ENCODE assay signal across 28 cellular contexts in genomic region chr16:57644383-57645014, GRCh38. TPM values are rescaled to one million over a fixed set of nuclear protein-coding genes. Genes with fewer than 3 reads are reported as not detected.
DNase-seq lines count a peak whose midpoint lies in the region; ATAC-seq, FAIRE-seq and TF ChIP-seq lines count a peak whose summit lies in the region.
"Had no signal": no experiment of that assay in that cellular context is flagged by ENCODE, and none has a peak within 500 bp of the region (broad histone marks: within the 10 kb centered on the region; RNA-seq: fewer than 3 reads in every experiment).

No MANE protein-coding gene starts in this region.

- FAIRE-seq in HTR-8/SVneo (lab: Jason Lieb, UNC) = peak; percentile 99
- FAIRE-seq: G401.6, GM19239 had no signal

- no peak for DNase-seq in DND-41
- no peak for DNase-seq in HTR-8/SVneo (ENCODE audit: insufficient read length, low spot score)
- no peak for DNase-seq in WTC11 (ENCODE audit: low spot score)
- no peak for DNase-seq in ecto neural progenitor cell (ENCODE audit: low spot score)
- no peak for DNase-seq in BE2C
- DNase-seq: CD4-positive, alpha-beta memory T cell; NCI-H1092; NCI-H1436; NCI-H1930; NCI-H345; NCI-H524; NCI-H774; NK-92 treated with Interleukin-12 subunit alpha and Interleukin-12 subunit beta, amount 100 ng/mL, for 24 hours; T-cell had no signal

- CTCF ChIA-PET in WTC11 (lab: Charles Lee) = interaction anchor here (0.5 to 3.4 kb wide), 5 partner anchors 16 to 453 kb away, joined by 3 to 10 read pairs (median 4); partner anchors contain the start of genes ADGRG1 and ADGRG3

- H3K9me3 ChIP-seq in DND-41 (ENCODE audit: insufficient read depth, low read length, severe bottlenecking) = no peaks in the 10 kb centered on the region
- H3K9me3 ChIP-seq in neural cell (ENCODE audit: low read length) = no peaks in the 10 kb centered on the region
- H3K9me3 ChIP-seq in BE2C = no peaks in the 10 kb centered on the region

- H2AFZ ChIP-seq in DND-41 (ENCODE audit: low read depth, low read length) (no peak overlapping the region), neural cell (ENCODE audit: low read depth, low read length) (no peak overlapping the region)

- H3K4me3 ChIP-seq in DND-41 (ENCODE audit: low read depth in 1 of 2, low read length in 2 of 2) = no peak overlapping the region; a peak in 1 of 4 replicates
- peak overlapping the region; percentile 7 for H3K4me3 ChIP-seq in neural cell (ENCODE audit: low read length)
- no peak overlapping the region for H3K4me3 ChIP-seq in BE2C (ENCODE audit: low read depth, low read length)

- H3K79me2 ChIP-seq in DND-41 (ENCODE audit: insufficient read depth, low read length) (no peaks in the 10 kb centered on the region), neural cell (replicated peaks; ENCODE audit: insufficient read depth, low read length) (peaks cover 85% of the 10 kb centered on the region)

- no peaks in the 10 kb centered on the region for H3K36me3 Mint-ChIP-seq in WTC11
- H3K36me3 Mint-ChIP-seq: CD4-positive, alpha-beta memory T cell; IgD-negative memory B cell; T-cell had no signal

- TF ChIP-seq CTCF in DND-41 (IDR thresholded peaks at IDR 0.05; ENCODE audit: borderline replicate concordance, extremely low read depth, low read length, poor library complexity, severe bottlenecking) (no peak), WTC11 (IDR thresholded peaks at IDR 0.05) (no peak), neural cell (IDR thresholded peaks at IDR 0.05; ENCODE audit: poor library complexity, severe bottlenecking) (no peak), BE2C (IDR thresholded peaks at IDR 0.05; ENCODE audit: low read depth, low read length) (no peak)

- no peak for ATAC-seq in DND-41 (ENCODE audit: insufficient read depth, low read depth)
- ATAC-seq in WTC11 = no peak
- ATAC-seq in HG03097 (IDR thresholded peaks at IDR 0.05; ENCODE audit: low FRiP score, unreplicated experiment) = no peak
- ATAC-seq in GM18868 (IDR thresholded peaks at IDR 0.05; ENCODE audit: unreplicated experiment) = no peak
- ATAC-seq: Panc1, SK-N-SH treated with all-trans-retinoic acid at 6 μM for 48 hours, T-cell had no signal

- TF ChIP-seq EP300 in neural cell (conservative IDR thresholded peaks at IDR 0.05; ENCODE audit: poor library complexity, severe bottlenecking) = no peak

- no peaks in the 10 kb centered on the region for H3K9me3 Mint-ChIP-seq in WTC11
- H3K9me3 Mint-ChIP-seq: CD4-positive, alpha-beta memory T cell; IgD-negative memory B cell; T-cell had no signal

- no peak for TF ChIP-seq RAD21 in neural cell (conservative IDR thresholded peaks at IDR 0.05)

- H3K27me3 ChIP-seq in DND-41 (ENCODE audit: insufficient read depth, low read length, poor library complexity) = no peaks in the 10 kb centered on the region
- no peaks in the 10 kb centered on the region for H3K27me3 ChIP-seq in neural cell (ENCODE audit: insufficient read depth, low read depth, low read length)
- no peaks in the 10 kb centered on the region for H3K27me3 ChIP-seq in BE2C

- no peak overlapping the region; the same call in 1 of the 2 replicates for H3K9ac ChIP-seq in DND-41 (ENCODE audit: low read depth, low read length)
- no peak overlapping the region for H3K9ac ChIP-seq in neural cell (ENCODE audit: low read length)

- H3K27ac ChIP-seq in DND-41 (ENCODE audit: low read length) (peak overlapping the region; percentile 86), neural cell (ENCODE audit: low read length) (no peak overlapping the region)

- H3K4me3 Mint-ChIP-seq in WTC11 = no peak overlapping the region
- H3K4me3 Mint-ChIP-seq: CD4-positive, alpha-beta memory T cell; T-cell had no signal

- no peaks in the 10 kb centered on the region for H3F3A ChIP-seq in neural cell (ENCODE audit: insufficient read depth, low read length, poor library complexity, severe bottlenecking)

- peaks cover 64% of the 10 kb centered on the region for H3K4me1 ChIP-seq in DND-41 (ENCODE audit: insufficient read depth, low read length)
- peaks cover 4% of the 10 kb centered on the region; the same call in 1 of the 2 replicates for H3K4me1 ChIP-seq in BE2C

- no peaks in the 10 kb centered on the region for H3K4me1 Mint-ChIP-seq in WTC11

- H3K4me2 ChIP-seq in DND-41 (ENCODE audit: insufficient read depth, low read length) = peak overlapping the region; percentile 30; the same call in 1 of the 2 replicates
- no peak overlapping the region for H3K4me2 ChIP-seq in neural cell (ENCODE audit: low read length)

- no peaks in the 10 kb centered on the region for H4K20me1 ChIP-seq in DND-41 (ENCODE audit: insufficient read depth, low read length)
- H4K20me1 ChIP-seq in neural cell (ENCODE audit: insufficient read depth) = peaks cover 55% of the 10 kb centered on the region

- H3K36me3 ChIP-seq in DND-41 (ENCODE audit: insufficient read depth, low read length) (no peaks in the 10 kb centered on the region), neural cell (ENCODE audit: insufficient read depth, low read length) (peaks cover 16% of the 10 kb centered on the region), BE2C (no peaks in the 10 kb centered on the region)

- H3K27me3 Mint-ChIP-seq in WTC11 (ENCODE audit: low read depth) = peaks cover 3% of the 10 kb centered on the region; the same call in 1 of the 2 replicates
- H3K27me3 Mint-ChIP-seq: CD4-positive, alpha-beta memory T cell; T-cell had no signal

- H3K9me2 ChIP-seq in neural cell (ENCODE audit: insufficient read depth, low read length) = no peaks in the 10 kb centered on the region

- H3K27ac Mint-ChIP-seq in WTC11 = no peak overlapping the region
- H3K27ac Mint-ChIP-seq: CD4-positive, alpha-beta memory T cell; IgD-negative memory B cell; T-cell had no signal

- POLR2A ChIA-PET in WTC11 (lab: Charles Lee) = no interaction called here

TF ChIP-seq in WTC11, 78 proteins besides CTCF, POLR2A, EP300 and RAD21:
- TF ChIP-seq ZBTB43 (CRISPR knock-in tag; IDR thresholded peaks at IDR 0.05) (peak; percentile 94; the same call in 1 of the 2 replicates), ATF3 (CRISPR knock-in tag; conservative IDR thresholded peaks at IDR 0.05) (no peak)

TF ChIP-seq in neural cell, 6 proteins besides CTCF, POLR2A, EP300 and RAD21:
- TF ChIP-seq REST (IDR thresholded peaks at IDR 0.05; ENCODE audit: borderline replicate concordance) = no peak
- no peak for TF ChIP-seq SMC3 (conservative IDR thresholded peaks at IDR 0.05; ENCODE audit: poor library complexity)
- TF ChIP-seq TAF1 (IDR thresholded peaks at IDR 0.05; ENCODE audit: low read depth) = no peak
- no peak for TF ChIP-seq EZH2 (IDR thresholded peaks at IDR 0.05; ENCODE audit: borderline replicate concordance, insufficient read depth, low read length, poor library complexity, severe bottlenecking)
- no peak for TF ChIP-seq MXI1 (conservative IDR thresholded peaks at IDR 0.05; ENCODE audit: poor library complexity, severe bottlenecking)
- no peak for TF ChIP-seq POLR2AphosphoS5 (IDR thresholded peaks at IDR 0.05)

RNA-seq across cellular contexts. Expression of gene ADGRG1, which starts 16.1 kb away (rescaled TPM):
- total RNA-seq in WTC11 (2021) = 1.7 to 2.6 TPM (median 2.0 TPM) in 3 replicates
- 80.6 and 86.8 TPM in 2 replicates for polyA plus RNA-seq in neural cell
- 122 and 124 TPM in 2 replicates for polyA minus RNA-seq in neural cell
- polyA plus RNA-seq in BE2C (2012; ENCODE audit: insufficient read depth, insufficient read length, low read depth) = 2.7 TPM

RNA-seq across cellular contexts. Expression of gene ADGRG3, which starts 23.6 kb away (rescaled TPM):
- 0.44 to 1.4 TPM (median 0.71 TPM) in 3 replicates for total RNA-seq in WTC11 (2021)
- polyA plus RNA-seq in neural cell = 0.62 and 0.86 TPM in 2 replicates
- 0.49 TPM in 1 of 2 replicates, not detected in the other for polyA minus RNA-seq in neural cell
- polyA plus RNA-seq in BE2C (2012; ENCODE audit: insufficient read depth, insufficient read length, low read depth) = not detected
- total RNA-seq: A673; CD4-positive, alpha-beta memory T cell; Daoy; H4; HT1080; LHCN-M2 had no signal
- polyA plus RNA-seq: BJ; CD4-positive, alpha-beta memory T cell; IgD-negative memory B cell had no signal

RNA-seq across cellular contexts. Expression of gene DRC7, which starts 50.1 kb away (rescaled TPM):
- 0.16 to 0.37 TPM in 2 of 3 replicates, not detected in the other for total RNA-seq in WTC11 (2021)
- polyA plus RNA-seq in neural cell = 0.10 and 1.4 TPM in 2 replicates
- 0.49 and 0.69 TPM in 2 replicates for polyA minus RNA-seq in neural cell
- polyA plus RNA-seq in BE2C (2012; ENCODE audit: insufficient read depth, insufficient read length, low read depth) = not detected
- total RNA-seq: A673; CD4-positive, alpha-beta memory T cell; Daoy; HT1080; LHCN-M2; T-cell had no signal
- polyA plus RNA-seq: BJ; CD4-positive, alpha-beta memory T cell; IgD-negative memory B cell had no signal
